1 cellular context compared by ENCODE assay signal in genomic region chr11:1507381-1508140, GRCh38.
TF ChIP-seq lines count a peak whose summit lies in the region.

No MANE protein-coding gene starts in this region.

TF ChIP-seq in IMR-90, 13 proteins besides CTCF, POLR2A, EP300 and RAD21:
- TF ChIP-seq USF2 (IDR thresholded peaks at IDR 0.05; ENCODE audit: low read depth, low read length) (no peak), MXI1 (IDR thresholded peaks at IDR 0.05; ENCODE audit: borderline replicate concordance, low read depth, low read length) (no peak), MAFK (IDR thresholded peaks at IDR 0.05; ENCODE audit: low read depth, low read length) (no peak), FOS (IDR thresholded peaks at IDR 0.05; ENCODE audit: low read depth, low read length) (no peak), BHLHE40 (IDR thresholded peaks at IDR 0.05; ENCODE audit: low read depth, low read length) (no peak), NFE2L2 (IDR thresholded peaks at IDR 0.05; ENCODE audit: low read depth, low read length) (no peak), CEBPB (IDR thresholded peaks at IDR 0.05; ENCODE audit: low read depth, low read length) (no peak), RCOR1 (IDR thresholded peaks at IDR 0.05; ENCODE audit: insufficient replicate concordance, low read length) (no peak), RFX5 (IDR thresholded peaks at IDR 0.05; ENCODE audit: low read depth, low read length) (no peak), ELK1 (IDR thresholded peaks at IDR 0.05; ENCODE audit: borderline replicate concordance, low read depth, low read length) (no peak)
